25 cellular contexts compared by ENCODE assay signal in genomic region chr15:34494084-34494399, GRCh38. TPM values are rescaled to one million over a fixed set of nuclear protein-coding genes. Genes with fewer than 3 reads are reported as not detected.
DNase-seq lines count a peak whose midpoint lies in the region; ATAC-seq and TF ChIP-seq lines count a peak whose summit lies in the region.
"Had no signal": no experiment of that assay in that cellular context is flagged by ENCODE, and none has a peak within 500 bp of the region (broad histone marks: within the 10 kb centered on the region; RNA-seq: fewer than 3 reads in every experiment).

No MANE protein-coding gene starts in this region.

- ATAC-seq in left ventricle myocardium superior, result no peak
- ATAC-seq in WTC11, result no peak
- ATAC-seq in activated CD8-positive, alpha-beta T cell treated with anti-CD3 and anti-CD28 coated beads for 36 hours, result no peak
- ATAC-seq: GM12878; stimulated activated memory B cell treated with anti-CD40 and anti-IgM and Interleukin-4, amounts not matched to agents 10 μg/mL and 1 μg/mL and 100 μg/mL, for 72 hours; T-cell had no signal

- no peak for TF ChIP-seq EP300 in suprapubic skin (IDR thresholded peaks at IDR 0.05)

- no peak for TF ChIP-seq CTCF in cardiac muscle cell (IDR thresholded peaks at IDR 0.05; ENCODE audit: low read depth, low read length)
- TF ChIP-seq CTCF in WTC11 (IDR thresholded peaks at IDR 0.05), result no peak
- no peak for TF ChIP-seq CTCF in suprapubic skin (IDR thresholded peaks at IDR 0.05)
- TF ChIP-seq CTCF in activated CD8-positive, alpha-beta T cell treated with anti-CD3 and anti-CD28 coated beads for 36 hours (IDR thresholded peaks at IDR 0.05), result no peak

- peak overlapping the region; percentile 37; the same call in 1 of the 2 replicates for H3K4me3 Mint-ChIP-seq in WTC11
- no peak overlapping the region for H3K4me3 Mint-ChIP-seq in activated CD8-positive, alpha-beta T cell treated with anti-CD3 and anti-CD28 coated beads for 36 hours
- H3K4me3 Mint-ChIP-seq: central memory CD8-positive, alpha-beta T cell; stimulated activated memory B cell treated with anti-CD40 and anti-IgM and Interleukin-4, amounts not matched to agents 10 μg/mL and 1 μg/mL and 100 μg/mL, for 72 hours; T-cell had no signal

- no peaks in the 10 kb centered on the region; the same call in 1 of the 2 replicates for H3K9me3 Mint-ChIP-seq in WTC11
- no peaks in the 10 kb centered on the region for H3K9me3 Mint-ChIP-seq in activated CD8-positive, alpha-beta T cell treated with anti-CD3 and anti-CD28 coated beads for 36 hours

- DNase-seq in cardiac muscle cell (ENCODE audit: low read depth in 1 of 2, low spot score in 1 of 2), result no peak
- DNase-seq in left ventricle myocardium superior, result no peak
- DNase-seq in WTC11 (ENCODE audit: low spot score), result no peak
- DNase-seq in suprapubic skin (ENCODE audit: low spot score in 2 of 2), result no peak
- no peak for DNase-seq in activated CD8-positive, alpha-beta T cell treated with anti-CD3 and anti-CD28 coated beads for 36 hours
- no peak for DNase-seq in HT-29 (ENCODE audit: low spot score)
- DNase-seq in NCI-H1417 (lab: John Stamatoyannopoulos, UW), result no peak
- DNase-seq: activated CD4-positive, alpha-beta T cell treated with anti-CD3 and anti-CD28 coated beads for 4 hours; activated naive CD4-positive, alpha-beta T cell treated with anti-CD3 and anti-CD28 coated beads, Interleukin-2, amount 50 U/mL, for 16 hours; BE2C; DND-41; Karpas-422; kidney glomerular epithelial cell; NCI-H226; NCI-H774; psoas muscle; SHP77 treated with DMSO at 0.1 percent for 48 hours; stimulated activated CD4-positive, alpha-beta T cell treated with anti-CD3 and anti-CD28 coated beads, Interleukin-1b, Interleukin-23, amount 100 ng/mL, for 48 hours; T-cell had no signal

- intact Hi-C loops in left ventricle myocardium superior (cut with micrococcal nuclease), result no loop called here
- intact Hi-C loops in activated CD8-positive, alpha-beta T cell treated with anti-CD3 and anti-CD28 coated beads for 36 hours (cut with micrococcal nuclease), result no loop called here

- H3K4me3 ChIP-seq in cardiac muscle cell, result peak overlapping the region; percentile 32
- peak overlapping the region; percentile 59 for H3K4me3 ChIP-seq in iPS-20b (ENCODE audit: low read length)
- peak overlapping the region; percentile 4 for H3K4me3 ChIP-seq in suprapubic skin
- H3K4me3 ChIP-seq: GM12878, tibial artery had no signal

- H3K36me3 Mint-ChIP-seq in WTC11, result no peaks in the 10 kb centered on the region
- H3K36me3 Mint-ChIP-seq in activated CD8-positive, alpha-beta T cell treated with anti-CD3 and anti-CD28 coated beads for 36 hours (ENCODE audit: low read depth), result no peaks in the 10 kb centered on the region
- H3K36me3 Mint-ChIP-seq: stimulated activated memory B cell treated with anti-CD40 and anti-IgM and Interleukin-4, amounts not matched to agents 10 μg/mL and 1 μg/mL and 100 μg/mL, for 72 hours had no signal

- H3K4me1 Mint-ChIP-seq in WTC11, result peaks cover 6% of the 10 kb centered on the region; the same call in 1 of the 2 replicates
- H3K4me1 Mint-ChIP-seq in activated CD8-positive, alpha-beta T cell treated with anti-CD3 and anti-CD28 coated beads for 36 hours (ENCODE audit: low read depth), result peaks cover 14% of the 10 kb centered on the region
- H3K4me1 Mint-ChIP-seq: central memory CD8-positive, alpha-beta T cell had no signal

- no peak overlapping the region for H3K27ac Mint-ChIP-seq in WTC11
- no peak overlapping the region for H3K27ac Mint-ChIP-seq in activated CD8-positive, alpha-beta T cell treated with anti-CD3 and anti-CD28 coated beads for 36 hours
- H3K27ac Mint-ChIP-seq: stimulated activated memory B cell treated with anti-CD40 and anti-IgM and Interleukin-4, amounts not matched to agents 10 μg/mL and 1 μg/mL and 100 μg/mL, for 72 hours; T-cell had no signal

- no peak overlapping the region for H3K9ac ChIP-seq in iPS-20b (ENCODE audit: low read depth, low read length)

- no peak for TF ChIP-seq POLR2A in suprapubic skin (IDR thresholded peaks at IDR 0.05)

- H3K27ac ChIP-seq in cardiac muscle cell (no peak overlapping the region), iPS-20b (ENCODE audit: low read length) (no peak overlapping the region), suprapubic skin (no peak overlapping the region)
- H3K27ac ChIP-seq: neutrophil, psoas muscle, tibial artery had no signal

- H3K27me3 ChIP-seq in cardiac muscle cell, result peaks cover 95% of the 10 kb centered on the region
- H3K27me3 ChIP-seq in iPS-20b (ENCODE audit: insufficient read depth, low read length), result peaks cover 90% of the 10 kb centered on the region
- peaks cover 89% of the 10 kb centered on the region for H3K27me3 ChIP-seq in suprapubic skin

- H3K9me3 ChIP-seq in cardiac muscle cell (ENCODE audit: low read depth), result no peaks in the 10 kb centered on the region
- H3K9me3 ChIP-seq in iPS-20b (ENCODE audit: insufficient read depth, low read depth, low read length), result no peaks in the 10 kb centered on the region
- no peaks in the 10 kb centered on the region for H3K9me3 ChIP-seq in suprapubic skin
- H3K9me3 ChIP-seq: BE2C, neutrophil, tibial artery had no signal

- peaks cover 76% of the 10 kb centered on the region for H3K27me3 Mint-ChIP-seq in WTC11 (ENCODE audit: low read depth)
- peaks cover 69% of the 10 kb centered on the region for H3K27me3 Mint-ChIP-seq in activated CD8-positive, alpha-beta T cell treated with anti-CD3 and anti-CD28 coated beads for 36 hours

- POLR2A ChIA-PET in WTC11 (lab: Charles Lee), result no interaction called here
- POLR2A ChIA-PET in activated CD8-positive, alpha-beta T cell treated with anti-CD3 and anti-CD28 coated beads for 36 hours (lab: Charles Lee), result no interaction called here

- CTCF ChIA-PET in WTC11 (lab: Charles Lee), result no interaction called here
- CTCF ChIA-PET in activated CD8-positive, alpha-beta T cell treated with anti-CD3 and anti-CD28 coated beads for 36 hours (lab: Charles Lee), result interaction anchor here (1.4 to 1.5 kb wide), 2 partner anchors 93 to 126 kb away, joined by 3 read pairs; no protein-coding TSS in a partner anchor

- H3K36me3 ChIP-seq in cardiac muscle cell (no peaks in the 10 kb centered on the region), iPS-20b (ENCODE audit: insufficient read depth, low read depth, low read length) (no peaks in the 10 kb centered on the region), suprapubic skin (no peaks in the 10 kb centered on the region)
- H3K36me3 ChIP-seq: BE2C, neutrophil, tibial artery had no signal

- 7% methylated on average over 15 of the region's 20 CpGs for WGBS in suprapubic skin

- H3K4me1 ChIP-seq in cardiac muscle cell (ENCODE audit: low read depth) (no peaks in the 10 kb centered on the region), iPS-20b (ENCODE audit: insufficient read depth, low read length) (peaks cover 5% of the 10 kb centered on the region; the same call in 1 of the 2 replicates), suprapubic skin (peaks cover 24% of the 10 kb centered on the region)
- H3K4me1 ChIP-seq: BE2C, psoas muscle had no signal

TF ChIP-seq in WTC11, 78 proteins besides CTCF, POLR2A, EP300 and RAD21:
- TF ChIP-seq E2F5 (CRISPR knock-in tag; IDR thresholded peaks at IDR 0.05) (no peak), ZNF423 (CRISPR knock-in tag; IDR thresholded peaks at IDR 0.05) (0 out of 2 replicates have a peak, but pooled peaks have one; percentile 10)

RNA-seq across cellular contexts. Expression of gene GOLGA8A, which starts 56.4 kb away (rescaled TPM):
- 76.8 and 135 TPM in 2 replicates for total RNA-seq in cardiac muscle cell
- 172 and 189 TPM in 2 replicates for polyA plus RNA-seq in cardiac muscle cell
- total RNA-seq in left ventricle myocardium superior, result 17.7 TPM
- 37.2 to 41.3 TPM (median 39.8 TPM) in 3 replicates for total RNA-seq in WTC11 (2021)
- total RNA-seq in suprapubic skin, result 100 to 1,000 TPM in 1 of 4 donors, 10 to 100 TPM in 3; 19.5 to 155 (median 55.4) TPM
- total RNA-seq in activated CD8-positive, alpha-beta T cell treated with anti-CD3 and anti-CD28 coated beads for 36 hours, result 100 to 1,000 TPM; 140 to 141 TPM
- total RNA-seq in HT-29 (2014; rRNA removed; shearing (Covaris generic)), result 16.4 and 22.0 TPM in 2 replicates

Comparison
In these comparisons a context has a peak if more than half of its experiments do, and no peak if none do; other contexts are left out.
1. H3K4me3 ChIP-seq: peak in every context shown above with its lines; median percentile 59 in iPS-20b; 32 in cardiac muscle cell; 4 in suprapubic skin.